8 cellular contexts compared by ENCODE assay signal in genomic region chr19:32339988-32340874, GRCh38. TPM values are rescaled to one million over a fixed set of nuclear protein-coding genes. Genes with fewer than 3 reads are reported as not detected.
DNase-seq lines count a peak whose midpoint lies in the region; ATAC-seq and TF ChIP-seq lines count a peak whose summit lies in the region.

No MANE protein-coding gene starts in this region.

- peaks cover 3% of the 10 kb centered on the region for H3K9me3 Mint-ChIP-seq in neural crest cell

- H3K36me3 ChIP-seq in tibial nerve: no peaks in the 10 kb centered on the region

- H3K27ac ChIP-seq in tibial nerve: peak overlapping the region in 1 of 4 donors; percentile 3

- H3K27me3 ChIP-seq in tibial nerve: no peaks in the 10 kb centered on the region

- peaks cover 13% of the 10 kb centered on the region for H3K4me1 Mint-ChIP-seq in neural crest cell

- H3K4me3 Mint-ChIP-seq in neural crest cell: peak overlapping the region; percentile 80

- TF ChIP-seq CTCF in neural crest cell (conservative IDR thresholded peaks at IDR 0.05) (peak; percentile 67), tibial nerve (IDR thresholded peaks at IDR 0.05) (peak; percentile 53 to 77 (median 62))

- TF ChIP-seq POLR2A in tibial nerve (IDR thresholded peaks at IDR 0.05): no peak

- TF ChIP-seq EP300 in tibial nerve (IDR thresholded peaks at IDR 0.05): no peak

- H3K27ac Mint-ChIP-seq in neural crest cell (ENCODE audit: unreplicated experiment): no peak overlapping the region

- no peaks in the 10 kb centered on the region for H3K27me3 Mint-ChIP-seq in neural crest cell (ENCODE audit: low read depth)

- ATAC-seq in GM19455 (IDR thresholded peaks at IDR 0.05; ENCODE audit: unreplicated experiment): no peak

- peak; percentile 20 for DNase-seq in DMS114 treated with DMSO at 0.1 percent for 48 hours (lab: John Stamatoyannopoulos, UW; ENCODE audit: unreplicated experiment)
- peak; percentile 46 for DNase-seq in HCEC 1CT
- DNase-seq in NCI-H526 treated with DMSO at 0.1 percent for 48 hours (lab: John Stamatoyannopoulos, UW): peak; percentile 7
- peak; percentile 62 for DNase-seq in activated CD8-positive, alpha-beta memory T cell treated with anti-CD3 and anti-CD28 coated beads, Interleukin-2, amount 50 U/mL, for 48 hours
- DNase-seq in fibroblast of gingiva (ENCODE audit: low read depth): peak; percentile 51
- DNase-seq in neural crest cell (ENCODE audit: low read depth, low spot score): peak; percentile 58
- DNase-seq in tibial nerve (ENCODE audit: low spot score in 2 of 2): peak; percentile 39 to 59

- H3K36me3 Mint-ChIP-seq in neural crest cell (ENCODE audit: low read depth): no peaks in the 10 kb centered on the region

- 57 to 61% methylated on average over 18 of the region's 18 CpGs for WGBS in tibial nerve, 2 donors

- no peak overlapping the region for H3K4me3 ChIP-seq in tibial nerve

- H3K9me3 ChIP-seq in tibial nerve: no peaks in the 10 kb centered on the region

- peaks cover 0 to 12% (median 0%) of the 10 kb centered on the region in 4 donors for H3K4me1 ChIP-seq in tibial nerve

RNA-seq across cellular contexts. Expression of gene ZNF507, which starts 5.2 kb away (rescaled TPM):
- total RNA-seq in neural crest cell (33.8 and 35.4 TPM in 2 replicates), tibial nerve (10 to 100 TPM; 28.5 to 35.7 (median 32.1) TPM)

Comparison
In these comparisons a context has a peak if more than half of its experiments do, and no peak if none do; other contexts are left out.
1. DNase-seq: peak in every context shown above with its lines; median percentile 62 in activated CD8-positive, alpha-beta memory T cell treated with anti-CD3 and anti-CD28 coated beads, Interleukin-2, amount 50 U/mL, for 48 hours; 58 in neural crest cell; 51 in fibroblast of gingiva; 49 in tibial nerve; 46 in HCEC 1CT; 20 in DMS114 treated with DMSO at 0.1 percent for 48 hours; 7 in NCI-H526 treated with DMSO at 0.1 percent for 48 hours.